9 cellular contexts compared by ENCODE assay signal in genomic region chr18:35174093-35174731, GRCh38.
DNase-seq lines count a peak whose midpoint lies in the region; ATAC-seq, FAIRE-seq and TF ChIP-seq lines count a peak whose summit lies in the region.
"Had no signal": no experiment of that assay in that cellular context is flagged by ENCODE, and none has a peak within 500 bp of the region (broad histone marks: within the 10 kb centered on the region; RNA-seq: fewer than 3 reads in every experiment).

No MANE protein-coding gene starts in this region.

- no peaks in the 10 kb centered on the region for H3K79me1 ChIP-seq in H1 (ENCODE audit: low read depth, low read length)

- FAIRE-seq in H1 (lab: Jason Lieb, UNC) = no peak
- FAIRE-seq: colon had no signal

- H2BK120ac ChIP-seq in H1 (replicated peaks; ENCODE audit: low read depth, low read length) = no peak overlapping the region

- H3K14ac ChIP-seq in H1 (ENCODE audit: insufficient read length) = no peak overlapping the region

- H2BK20ac ChIP-seq in H1 (ENCODE audit: low read length) = no peak overlapping the region

- H2BK5ac ChIP-seq in H1 (ENCODE audit: low read depth, low read length) = no peak overlapping the region

- no peak overlapping the region for H3K18ac ChIP-seq in H1 (ENCODE audit: extremely low read depth, low read length)

- no peaks in the 10 kb centered on the region for H3K23me2 ChIP-seq in H1 (ENCODE audit: low read depth, low read length)

- no peak overlapping the region for H4K8ac ChIP-seq in H1 (ENCODE audit: extremely low read depth, insufficient read depth, low read length)

- no peak overlapping the region for H2BK12ac ChIP-seq in H1 (ENCODE audit: low read depth, low read length)

- CTCF ChIA-PET in H1 (lab: Charles Lee; ENCODE audit: partially characterized antibody) = interaction anchor here (1.0 kb wide), 1 partner anchor 164 kb away, joined by 5 read pairs; no protein-coding TSS in a partner anchor

- H3K4me3 ChIP-seq in H1 (ENCODE audit: extremely low read depth in 1 of 4, insufficient read depth in 2 of 4, low read depth in 3 of 4, low read length in 4 of 4) (no peak overlapping the region), smooth muscle cell (no peak overlapping the region)

- no peak overlapping the region for H3K4ac ChIP-seq in H1 (replicated peaks; ENCODE audit: insufficient read length, low read depth, low read length)

- no peak overlapping the region for H3K56ac ChIP-seq in H1 (replicated peaks; ENCODE audit: insufficient read length, low read depth, low read length)

- H3K4me1 ChIP-seq in H1 (replicated peaks in 1 of 4; ENCODE audit: control insufficient read depth in 3 of 4, insufficient read depth in 4 of 4, low read length in 3 of 4) (peaks cover 0 to 7% (median 0%) of the 10 kb centered on the region in 4 experiments; a peak in 2 of 7 replicates), smooth muscle cell (ENCODE audit: low read depth) (no peaks in the 10 kb centered on the region)

- no peak overlapping the region for H3K23ac ChIP-seq in H1 (ENCODE audit: insufficient read length)

- H3K27me3 ChIP-seq in H1 (replicated peaks in 1 of 4; ENCODE audit: control insufficient read depth in 3 of 4, extremely low read depth in 1 of 4, insufficient read depth in 3 of 4, low read length in 3 of 4) = no peaks in the 10 kb centered on the region
- H3K27me3 ChIP-seq in smooth muscle cell (ENCODE audit: low read depth) = no peaks in the 10 kb centered on the region

- H2AFZ ChIP-seq in H1 (ENCODE audit: low read length) = 0 out of 2 replicates have a peak overlapping the region, but pooled peaks have one; percentile 72
- H2AFZ ChIP-seq in smooth muscle cell (ENCODE audit: low read depth) = no peak overlapping the region

- H4K5ac ChIP-seq in H1 (ENCODE audit: insufficient read length, low read depth, low read length) = no peak overlapping the region

- no peak for TF ChIP-seq CTCF in H1 (IDR thresholded peaks at IDR 0.05; ENCODE audit: control extremely low read depth in 1 of 3, insufficient read depth in 1 of 3, low read depth in 1 of 3, low read length in 3 of 3)
- no peak for TF ChIP-seq CTCF in smooth muscle cell (IDR thresholded peaks at IDR 0.05; ENCODE audit: borderline replicate concordance, insufficient read depth, poor library complexity, severe bottlenecking)

- H3K27ac ChIP-seq in H1 (ENCODE audit: low read depth, low read length) (no peak overlapping the region), smooth muscle cell (ENCODE audit: low read depth) (no peak overlapping the region)

- H3K9me3 ChIP-seq in H1 (ENCODE audit: insufficient read depth in 2 of 2, low read depth in 1 of 2, low read length in 1 of 2) (peaks cover 0 to 3% of the 10 kb centered on the region in 2 experiments; a peak in 2 of 4 replicates), smooth muscle cell (replicated peaks; ENCODE audit: low read depth) (no peaks in the 10 kb centered on the region)

- ATAC-seq in GM18861 (IDR thresholded peaks at IDR 0.05; ENCODE audit: unreplicated experiment) = peak; percentile 80
- peak; percentile 87 for ATAC-seq in HG02884 (IDR thresholded peaks at IDR 0.05; ENCODE audit: unreplicated experiment)

- POLR2A ChIA-PET in H1 (lab: Charles Lee; ENCODE audit: partially characterized antibody) = interaction anchor here (0.7 kb wide), 1 partner anchor 844 kb away, joined by 3 read pairs; no protein-coding TSS in a partner anchor

- H4K20me1 ChIP-seq in H1 (replicated peaks in 1 of 2; ENCODE audit: control insufficient read depth in 1 of 2, insufficient read depth in 2 of 2, low read length in 2 of 2) = no peaks in the 10 kb centered on the region
- H4K20me1 ChIP-seq in smooth muscle cell (ENCODE audit: low read depth) = no peaks in the 10 kb centered on the region

- H3K4me2 ChIP-seq in H1 (ENCODE audit: insufficient read depth in 1 of 2, low read depth in 2 of 2, low read length in 2 of 2) (no peak overlapping the region), smooth muscle cell (no peak overlapping the region)

- TF ChIP-seq RAD21 in H1 (IDR thresholded peaks at IDR 0.05 in 1 of 2, conservative IDR thresholded peaks at IDR 0.05 in 1 of 2; ENCODE audit: low read depth in 2 of 2, low read length in 2 of 2) = no peak

- DNase-seq in NCI-H2029 treated with DMSO at 0.1 percent for 48 hours (lab: John Stamatoyannopoulos, UW) (peak; percentile 74), H1 (ENCODE audit: low read depth in 1 of 2, low spot score in 2 of 2) (no peak), smooth muscle cell (lab: John Stamatoyannopoulos, UW; ENCODE audit: unreplicated experiment) (no peak), amygdala (lab: John Stamatoyannopoulos, UW) (no peak), NCI-H526 treated with DMSO at 0.1 percent for 48 hours (lab: John Stamatoyannopoulos, UW) (no peak), epidermal melanocyte (ENCODE audit: insufficient read length, low spot score) (no peak)

- H4K91ac ChIP-seq in H1 (replicated peaks; ENCODE audit: insufficient read length, low read length) = no peak overlapping the region

- no peaks in the 10 kb centered on the region for H3K36me3 ChIP-seq in H1 (ENCODE audit: control insufficient read depth in 2 of 4, insufficient read depth in 4 of 4, low read length in 3 of 4)
- no peaks in the 10 kb centered on the region for H3K36me3 ChIP-seq in smooth muscle cell (ENCODE audit: low read depth)

- no peaks in the 10 kb centered on the region for H3F3A ChIP-seq in smooth muscle cell (ENCODE audit: low read depth)

- no peak overlapping the region for H2AK5ac ChIP-seq in H1 (ENCODE audit: low read depth, low read length)

- H2BK15ac ChIP-seq in H1 (ENCODE audit: low read length) = no peak overlapping the region

- no peak for TF ChIP-seq POLR2A in H1 (IDR thresholded peaks at IDR 0.05; ENCODE audit: control extremely low read depth in 1 of 2, low read depth in 2 of 2, low read length in 2 of 2)

- 77% methylated on average over 2 of the region's 5 CpGs; no CpG with 5 or more reads in 1 of the 2 experiments for WGBS in H1 (ENCODE audit: extremely low coverage in 1 of 2, insufficient coverage in 1 of 2, insufficient read length in 1 of 2, insufficient replicate concordance in 2 of 2, low coverage in 1 of 2, low lambda C conversion rate in 2 of 2, missing lambda C conversion rate in 1 of 2), 2 experiments
- WGBS in smooth muscle cell (ENCODE audit: low lambda C conversion rate) = 75% methylated on average over 3 of the region's 5 CpGs

- no peak overlapping the region for H3K9ac ChIP-seq in H1 (replicated peaks in 1 of 4; ENCODE audit: extremely low read depth in 1 of 4, low read depth in 3 of 4, low read length in 3 of 4)
- no peak overlapping the region for H3K9ac ChIP-seq in smooth muscle cell (ENCODE audit: low read depth)

- H3K79me2 ChIP-seq in H1 (ENCODE audit: control insufficient read depth in 1 of 2, insufficient read depth in 2 of 2, low read length in 2 of 2) = no peaks in the 10 kb centered on the region
- H3K79me2 ChIP-seq in smooth muscle cell (ENCODE audit: low read depth) = no peaks in the 10 kb centered on the region

- no peak for TF ChIP-seq EP300 in H1 (IDR thresholded peaks at IDR 0.05; ENCODE audit: borderline replicate concordance in 1 of 2, low read depth in 2 of 2, low read length in 2 of 2)

TF ChIP-seq in H1, 55 proteins besides CTCF, POLR2A, EP300 and RAD21:
- TF ChIP-seq KDM1A (IDR thresholded peaks at IDR 0.05; ENCODE audit: borderline replicate concordance, low read length) (peak; percentile 45; the same call in 1 of the 2 replicates), E2F6 (IDR thresholded peaks at IDR 0.05) (no peak)
